ENCODE assay signal across 9 cellular contexts in genomic region chrX:154436290-154436596, GRCh38. TPM values are rescaled to one million over a fixed set of nuclear protein-coding genes. Genes with fewer than 3 reads are reported as not detected.
DNase-seq lines count a peak whose midpoint lies in the region; ATAC-seq, FAIRE-seq and TF ChIP-seq lines count a peak whose summit lies in the region.
"Had no signal": no experiment of that assay in that cellular context is flagged by ENCODE, and none has a peak within 500 bp of the region (broad histone marks: within the 10 kb centered on the region; RNA-seq: fewer than 3 reads in every experiment).

No MANE protein-coding gene starts in this region.

- H3K4me2 ChIP-seq in KMS-11: 0 out of 2 replicates have a peak overlapping the region, but pooled peaks have one; percentile 39

- peak overlapping the region; percentile 83 for H3K27ac ChIP-seq in CD4-positive, CD25-positive, alpha-beta regulatory T cell (ENCODE audit: insufficient read depth, low read length, poor library complexity, severe bottlenecking)
- H3K27ac ChIP-seq in KMS-11: no peak overlapping the region
- H3K27ac ChIP-seq in colonic mucosa: no peak overlapping the region

- FAIRE-seq in RCC 7860 (lab: Jason Lieb, UNC): no peak

- H3K9ac ChIP-seq in KMS-11: no peak overlapping the region
- peak overlapping the region; percentile 37 to 49 for H3K9ac ChIP-seq in colonic mucosa (ENCODE audit: low read depth in 2 of 2, low read length in 2 of 2)

- no peak for ATAC-seq in CD4-positive, CD25-positive, alpha-beta regulatory T cell (ENCODE audit: low read depth in 2 of 2)
- ATAC-seq in GM19351 (IDR thresholded peaks at IDR 0.05; ENCODE audit: unreplicated experiment) (no peak), GM18873 (IDR thresholded peaks at IDR 0.05; ENCODE audit: low FRiP score, unreplicated experiment) (no peak)

- H3K27ac Mint-ChIP-seq in CD4-positive, CD25-positive, alpha-beta regulatory T cell: peak overlapping the region; percentile 43 to 91 (median 67)
- H3K27ac Mint-ChIP-seq in neural crest cell (ENCODE audit: unreplicated experiment): peak overlapping the region; percentile 91

- TF ChIP-seq CTCF in KMS-11 (conservative IDR thresholded peaks at IDR 0.05; ENCODE audit: low read depth, low read length): no peak
- TF ChIP-seq CTCF in colonic mucosa (IDR thresholded peaks at IDR 0.05): no peak
- no peak for TF ChIP-seq CTCF in neural crest cell (conservative IDR thresholded peaks at IDR 0.05)

- peaks cover 13% of the 10 kb centered on the region for H3K36me3 ChIP-seq in CD4-positive, CD25-positive, alpha-beta regulatory T cell (ENCODE audit: control insufficient read depth, insufficient read depth, low read length)
- H3K36me3 ChIP-seq in KMS-11 (ENCODE audit: insufficient read depth): no peaks in the 10 kb centered on the region
- no peaks in the 10 kb centered on the region for H3K36me3 ChIP-seq in colonic mucosa

- peaks cover 12% of the 10 kb centered on the region; the same call in 1 of the 2 replicates for H3K79me2 ChIP-seq in KMS-11 (ENCODE audit: insufficient read depth, low read depth)

- no peaks in the 10 kb centered on the region for H4K20me1 ChIP-seq in KMS-11 (ENCODE audit: insufficient read depth)

- H3K9me3 ChIP-seq in CD4-positive, CD25-positive, alpha-beta regulatory T cell (ENCODE audit: control insufficient read depth in 2 of 2, low read length in 2 of 2): no peaks in the 10 kb centered on the region
- H3K9me3 ChIP-seq in colonic mucosa: no peaks in the 10 kb centered on the region

- intact Hi-C loops in colonic mucosa (cut with DNase I): no loop called here

- peaks cover 30% of the 10 kb centered on the region for H3K4me1 ChIP-seq in CD4-positive, CD25-positive, alpha-beta regulatory T cell (ENCODE audit: control insufficient read depth, insufficient read depth, low read length, poor library complexity, severe bottlenecking)
- H3K4me1 ChIP-seq in KMS-11 (ENCODE audit: low read depth, poor library complexity, severe bottlenecking) (no peaks in the 10 kb centered on the region), colonic mucosa (no peaks in the 10 kb centered on the region)

- H3K9me3 Mint-ChIP-seq in CD4-positive, CD25-positive, alpha-beta regulatory T cell: peaks cover 0 to 2% (median 0%) of the 10 kb centered on the region in 7 donors
- no peaks in the 10 kb centered on the region for H3K9me3 Mint-ChIP-seq in neural crest cell

- peaks cover 0 to 26% (median 6%) of the 10 kb centered on the region in 4 donors for H3K4me1 Mint-ChIP-seq in CD4-positive, CD25-positive, alpha-beta regulatory T cell
- peaks cover 13% of the 10 kb centered on the region for H3K4me1 Mint-ChIP-seq in neural crest cell

- H3K4me3 ChIP-seq in CD4-positive, CD25-positive, alpha-beta regulatory T cell (ENCODE audit: low read depth, low read length): peak overlapping the region; percentile 37
- H3K4me3 ChIP-seq in KMS-11 (IDR thresholded peaks at IDR 0.05; ENCODE audit: insufficient read depth, low read depth, low read length) (no peak overlapping the region), colonic mucosa (no peak overlapping the region)

- H3K36me3 Mint-ChIP-seq in CD4-positive, CD25-positive, alpha-beta regulatory T cell: peaks cover 5% of the 10 kb centered on the region
- peaks cover 8% of the 10 kb centered on the region for H3K36me3 Mint-ChIP-seq in neural crest cell (ENCODE audit: low read depth)

- H3K27me3 ChIP-seq in CD4-positive, CD25-positive, alpha-beta regulatory T cell (ENCODE audit: control insufficient read depth, insufficient read depth, low read length): no peaks in the 10 kb centered on the region
- H3K27me3 ChIP-seq in KMS-11 (ENCODE audit: insufficient read depth, low read depth): no peaks in the 10 kb centered on the region
- no peaks in the 10 kb centered on the region for H3K27me3 ChIP-seq in colonic mucosa

- no peaks in the 10 kb centered on the region for H3K27me3 Mint-ChIP-seq in CD4-positive, CD25-positive, alpha-beta regulatory T cell
- H3K27me3 Mint-ChIP-seq in neural crest cell (ENCODE audit: low read depth): no peaks in the 10 kb centered on the region

- peak overlapping the region; percentile 75 to 89 (median 84) for H3K4me3 Mint-ChIP-seq in CD4-positive, CD25-positive, alpha-beta regulatory T cell
- H3K4me3 Mint-ChIP-seq in neural crest cell: peak overlapping the region; percentile 86

- no peak for DNase-seq in CD4-positive, CD25-positive, alpha-beta regulatory T cell
- DNase-seq in colonic mucosa (no peak), neural crest cell (ENCODE audit: low read depth, low spot score) (no peak), NCI-H2107 (lab: John Stamatoyannopoulos, UW) (no peak), RCC 7860 (ENCODE audit: low spot score) (no peak)
- DNase-seq: NCI-H446 treated with DMSO at 0.1 percent for 48 hours had no signal

- H2AFZ ChIP-seq in KMS-11 (ENCODE audit: low read depth): no peak overlapping the region

RNA-seq across cellular contexts. Expression of gene GDI1, which starts 0.7 kb away (rescaled TPM):
- 169 TPM for total RNA-seq in CD4-positive, CD25-positive, alpha-beta regulatory T cell
- polyA plus RNA-seq in CD4-positive, CD25-positive, alpha-beta regulatory T cell: 10 to 100 TPM; 33.7 to 46.3 (median 41.9) TPM
- total RNA-seq in colonic mucosa (10 to 100 TPM; 63.0 to 83.0 TPM), neural crest cell (206 and 210 TPM in 2 replicates)

RNA-seq across cellular contexts. Expression of gene FAM50A, which starts 7.7 kb away (rescaled TPM):
- 55.1 TPM for total RNA-seq in CD4-positive, CD25-positive, alpha-beta regulatory T cell
- polyA plus RNA-seq in CD4-positive, CD25-positive, alpha-beta regulatory T cell: 10 to 100 TPM; 33.7 to 52.5 (median 38.6) TPM
- total RNA-seq in colonic mucosa (10 to 100 TPM; 41.9 to 60.1 TPM), neural crest cell (68.8 and 69.0 TPM in 2 replicates)

RNA-seq across cellular contexts. Expression of gene ATP6AP1, which starts 7.8 kb away (rescaled TPM):
- 44.9 TPM for total RNA-seq in CD4-positive, CD25-positive, alpha-beta regulatory T cell
- polyA plus RNA-seq in CD4-positive, CD25-positive, alpha-beta regulatory T cell: 100 to 1,000 TPM; 100 to 125 (median 112) TPM
- total RNA-seq in colonic mucosa (10 to 100 TPM; 86.3 to 96.9 TPM), neural crest cell (78.2 and 79.8 TPM in 2 replicates)

RNA-seq across cellular contexts. Expression of gene PLXNA3, which starts 21.8 kb away (rescaled TPM):
- total RNA-seq in CD4-positive, CD25-positive, alpha-beta regulatory T cell: 64.6 TPM
- 1 to 10 TPM in 1 of 4 donors, under 1 TPM in 3; 0.32 to 1.8 (median 0.34) TPM for polyA plus RNA-seq in CD4-positive, CD25-positive, alpha-beta regulatory T cell
- total RNA-seq in colonic mucosa: 10 to 100 TPM; 37.7 to 43.9 TPM
- 74.1 and 75.1 TPM in 2 replicates for total RNA-seq in neural crest cell

RNA-seq across cellular contexts. Expression of gene TAFAZZIN, which starts 24.9 kb away (rescaled TPM):
- 84.2 TPM for total RNA-seq in CD4-positive, CD25-positive, alpha-beta regulatory T cell
- 10 to 100 TPM; 28.4 to 37.7 (median 34.3) TPM for polyA plus RNA-seq in CD4-positive, CD25-positive, alpha-beta regulatory T cell
- 10 to 100 TPM; 33.2 to 54.5 TPM for total RNA-seq in colonic mucosa
- 45.7 and 47.1 TPM in 2 replicates for total RNA-seq in neural crest cell
